In the genomic region with DNA sequence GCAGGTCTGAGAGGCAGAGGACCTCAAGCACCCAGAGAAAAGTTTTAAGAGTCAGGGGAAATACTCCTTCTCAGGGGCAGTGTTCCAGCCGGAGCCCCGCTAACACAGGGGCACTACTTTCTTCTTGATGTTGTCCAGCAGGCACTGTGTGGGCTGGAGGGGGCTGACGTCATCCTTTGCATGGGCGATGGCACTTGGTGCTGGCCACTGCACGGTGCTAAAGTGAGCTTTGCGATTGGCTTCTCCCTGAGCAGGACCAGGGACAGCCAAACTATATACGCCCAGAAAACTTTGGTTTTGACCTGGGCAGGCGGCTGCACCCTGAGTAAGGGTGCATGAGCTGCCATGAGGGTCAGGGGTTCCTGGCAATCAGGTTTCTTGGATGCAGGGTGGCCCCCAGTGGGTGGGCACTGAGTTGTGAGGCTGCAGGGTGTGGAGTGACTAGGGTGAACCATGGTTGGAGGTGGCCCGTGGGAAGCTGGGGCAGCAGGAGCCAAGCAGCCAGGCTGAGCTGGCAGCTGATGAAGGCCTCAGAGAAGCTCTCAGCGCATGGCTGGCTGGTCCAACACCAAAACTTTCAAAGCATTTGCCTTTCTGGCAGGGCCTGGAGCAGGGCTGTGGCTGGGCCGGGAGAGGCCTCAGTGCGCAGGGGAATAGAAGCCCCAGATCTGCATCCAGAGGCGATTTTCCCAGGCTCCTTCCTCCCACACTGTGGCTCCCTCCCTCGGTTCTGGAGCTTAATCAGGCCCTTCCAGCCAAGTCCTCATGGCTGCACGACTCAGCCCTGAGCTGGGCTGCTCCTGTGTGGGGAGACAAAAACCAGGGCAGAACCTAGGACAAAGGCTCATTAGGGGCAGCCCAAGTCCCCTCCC, we compare ENCODE assay signal across 2 cellular contexts.
TF ChIP-seq lines count a peak whose summit lies in the region.

No MANE protein-coding gene starts in this region.

TF ChIP-seq in IMR-90, 13 proteins besides CTCF, POLR2A, EP300 and RAD21 (continued from another document):
- TF ChIP-seq, protein P1, sequence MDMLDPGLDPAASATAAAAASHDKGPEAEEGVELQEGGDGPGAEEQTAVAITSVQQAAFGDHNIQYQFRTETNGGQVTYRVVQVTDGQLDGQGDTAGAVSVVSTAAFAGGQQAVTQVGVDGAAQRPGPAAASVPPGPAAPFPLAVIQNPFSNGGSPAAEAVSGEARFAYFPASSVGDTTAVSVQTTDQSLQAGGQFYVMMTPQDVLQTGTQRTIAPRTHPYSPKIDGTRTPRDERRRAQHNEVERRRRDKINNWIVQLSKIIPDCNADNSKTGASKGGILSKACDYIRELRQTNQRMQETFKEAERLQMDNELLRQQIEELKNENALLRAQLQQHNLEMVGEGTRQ (IDR thresholded peaks at IDR 0.05; ENCODE audit: low read depth, low read length), result no peak
- TF ChIP-seq, protein P2, sequence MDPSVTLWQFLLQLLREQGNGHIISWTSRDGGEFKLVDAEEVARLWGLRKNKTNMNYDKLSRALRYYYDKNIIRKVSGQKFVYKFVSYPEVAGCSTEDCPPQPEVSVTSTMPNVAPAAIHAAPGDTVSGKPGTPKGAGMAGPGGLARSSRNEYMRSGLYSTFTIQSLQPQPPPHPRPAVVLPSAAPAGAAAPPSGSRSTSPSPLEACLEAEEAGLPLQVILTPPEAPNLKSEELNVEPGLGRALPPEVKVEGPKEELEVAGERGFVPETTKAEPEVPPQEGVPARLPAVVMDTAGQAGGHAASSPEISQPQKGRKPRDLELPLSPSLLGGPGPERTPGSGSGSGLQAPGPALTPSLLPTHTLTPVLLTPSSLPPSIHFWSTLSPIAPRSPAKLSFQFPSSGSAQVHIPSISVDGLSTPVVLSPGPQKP (IDR thresholded peaks at IDR 0.05; ENCODE audit: borderline replicate concordance, low read depth, low read length), result no peak
- TF ChIP-seq NFE2L2 (IDR thresholded peaks at IDR 0.05; ENCODE audit: low read depth, low read length) (no peak), MAFK (IDR thresholded peaks at IDR 0.05; ENCODE audit: low read depth, low read length) (no peak), MXI1 (IDR thresholded peaks at IDR 0.05; ENCODE audit: borderline replicate concordance, low read depth, low read length) (no peak), RFX5 (IDR thresholded peaks at IDR 0.05; ENCODE audit: low read depth, low read length) (no peak), RCOR1 (IDR thresholded peaks at IDR 0.05; ENCODE audit: insufficient replicate concordance, low read length) (no peak)

TF ChIP-seq in HEK293T, 16 proteins besides CTCF, POLR2A, EP300 and RAD21 (continued from another document):
- TF ChIP-seq CTBP1 (IDR thresholded peaks at IDR 0.05; ENCODE audit: borderline replicate concordance) (no peak), BHLHE40 (IDR thresholded peaks at IDR 0.05; ENCODE audit: borderline replicate concordance) (no peak)
- TF ChIP-seq, protein P3, sequence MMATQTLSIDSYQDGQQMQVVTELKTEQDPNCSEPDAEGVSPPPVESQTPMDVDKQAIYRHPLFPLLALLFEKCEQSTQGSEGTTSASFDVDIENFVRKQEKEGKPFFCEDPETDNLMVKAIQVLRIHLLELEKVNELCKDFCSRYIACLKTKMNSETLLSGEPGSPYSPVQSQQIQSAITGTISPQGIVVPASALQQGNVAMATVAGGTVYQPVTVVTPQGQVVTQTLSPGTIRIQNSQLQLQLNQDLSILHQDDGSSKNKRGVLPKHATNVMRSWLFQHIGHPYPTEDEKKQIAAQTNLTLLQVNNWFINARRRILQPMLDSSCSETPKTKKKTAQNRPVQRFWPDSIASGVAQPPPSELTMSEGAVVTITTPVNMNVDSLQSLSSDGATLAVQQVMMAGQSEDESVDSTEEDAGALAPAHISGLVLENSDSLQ (IDR thresholded peaks at IDR 0.05), result no peak
